ENCODE assay signal across 22 cellular contexts in genomic region chr13:48647625-48648024, GRCh38. TPM values are rescaled to one million over a fixed set of nuclear protein-coding genes. Genes with fewer than 3 reads are reported as not detected.
A peak's percentile ranks its signal among the peaks of the same experiment; 100 is the strongest.
DNase-seq lines count a peak whose midpoint lies in the region; ATAC-seq and TF ChIP-seq lines count a peak whose summit lies in the region.
"Had no signal": no experiment of that assay in that cellular context is flagged by ENCODE, and none has a peak within 500 bp of the region (broad histone marks: within the 10 kb centered on the region; RNA-seq: fewer than 3 reads in every experiment).

No MANE protein-coding gene starts in this region.

- no peak overlapping the region for H3K4me3 ChIP-seq in GM12865 (ENCODE audit: low read depth, low read length)
- H3K4me3 ChIP-seq in Loucy (ENCODE audit: low read length, poor library complexity, severe bottlenecking) = no peak overlapping the region
- H3K4me3 ChIP-seq in mesenchymal stem cell (ENCODE audit: insufficient read depth in 1 of 2, low read depth in 1 of 2, low read length in 2 of 2) = no peak overlapping the region
- H3K4me3 ChIP-seq: ascending aorta, gastroesophageal sphincter, lung, MG63, psoas muscle, SJSA1, thoracic aorta had no signal

- H3K9ac ChIP-seq in Loucy (ENCODE audit: low read depth, low read length, poor library complexity, severe bottlenecking) = no peak overlapping the region
- no peak overlapping the region for H3K9ac ChIP-seq in mesenchymal stem cell (ENCODE audit: low read length)

- H3K27me3 ChIP-seq in Loucy (ENCODE audit: insufficient read depth, low read length, poor library complexity, severe bottlenecking) (no peaks in the 10 kb centered on the region), mesenchymal stem cell (ENCODE audit: control insufficient read depth in 1 of 2, insufficient read depth in 1 of 2, low read length in 2 of 2) (peaks cover 0 to 26% of the 10 kb centered on the region in 2 experiments)
- H3K27me3 ChIP-seq: ascending aorta, gastroesophageal sphincter, MG63, SJSA1 had no signal

- no peaks in the 10 kb centered on the region for H3K79me2 ChIP-seq in Loucy (ENCODE audit: insufficient read depth, low read length)

- WGBS in mesenchymal stem cell = 94% methylated on average over 2 of the region's 2 CpGs

- H3K36me3 ChIP-seq in Loucy (ENCODE audit: insufficient read depth, low read length) (no peaks in the 10 kb centered on the region), mesenchymal stem cell (ENCODE audit: control insufficient read depth in 1 of 2, insufficient read depth in 2 of 2, low read depth in 1 of 2, low read length in 2 of 2) (no peaks in the 10 kb centered on the region)
- H3K36me3 ChIP-seq: ascending aorta, gastroesophageal sphincter, MG63, SJSA1, thoracic aorta had no signal

- TF ChIP-seq CTCF in GM12865 (IDR thresholded peaks at IDR 0.05; ENCODE audit: insufficient read depth, low read depth, low read length, missing control alignments) = no peak
- TF ChIP-seq CTCF in Loucy (conservative IDR thresholded peaks at IDR 0.05; ENCODE audit: low read length) = peak; percentile 32
- peak; percentile 10 for TF ChIP-seq CTCF in chondrocyte (IDR thresholded peaks at IDR 0.05)

- H3K27ac Mint-ChIP-seq in chondrocyte (ENCODE audit: unreplicated experiment) = no peak overlapping the region
- H3K27ac Mint-ChIP-seq: natural killer cell treated with Interleukin-12 subunit alpha and Interleukin-12 subunit beta and Interleukin-15 and Interleukin-18, amount 100 ng/mL, for 72 hours had no signal

- ATAC-seq in GM18520 (IDR thresholded peaks at IDR 0.05; ENCODE audit: unreplicated experiment) (no peak), HG03135 (IDR thresholded peaks at IDR 0.05; ENCODE audit: unreplicated experiment) (no peak)
- ATAC-seq: gastroesophageal sphincter, psoas muscle had no signal

- DNase-seq in GM12865 (ENCODE audit: low read depth) (peak; percentile 20), chondrocyte (ENCODE audit: low spot score) (no peak), mesenchymal stem cell (no peak), HuH-7 (ENCODE audit: low spot score) (no peak)
- no peak for DNase-seq in central memory CD4-positive, alpha-beta T cell
- DNase-seq: activated CD4-positive, CD25-positive, alpha-beta regulatory T cell treated with anti-CD3 and anti-CD28 coated beads, Interleukin-2, amount 50 U/mL, for 72 hours; cortex of kidney; H7; MG63; NCI-H187; NCI-H446 treated with DMSO at 0.1 percent for 48 hours; psoas muscle had no signal

- H2BK15ac ChIP-seq in mesenchymal stem cell (ENCODE audit: low read depth, poor library complexity, severe bottlenecking) = no peak overlapping the region

- no peak overlapping the region for H3K23ac ChIP-seq in mesenchymal stem cell (ENCODE audit: low read length in 2 of 2)

- H4K20me1 ChIP-seq in Loucy (ENCODE audit: insufficient read depth, low read length, poor library complexity, severe bottlenecking) = no peaks in the 10 kb centered on the region

- no peaks in the 10 kb centered on the region for H3K36me3 Mint-ChIP-seq in chondrocyte (ENCODE audit: low read depth)
- H3K36me3 Mint-ChIP-seq: natural killer cell treated with Interleukin-12 subunit alpha and Interleukin-12 subunit beta and Interleukin-15 and Interleukin-18, amount 100 ng/mL, for 72 hours had no signal

- no peak overlapping the region for H2BK5ac ChIP-seq in mesenchymal stem cell (ENCODE audit: low read depth, low read length, poor library complexity, severe bottlenecking)

- H4K8ac ChIP-seq in mesenchymal stem cell (ENCODE audit: low read length) = peak overlapping the region; percentile 27

- H2AFZ ChIP-seq in Loucy (ENCODE audit: low read length) (no peak overlapping the region), mesenchymal stem cell (ENCODE audit: low read depth, low read length) (no peak overlapping the region)

- H3K9me2 ChIP-seq in Loucy (replicated peaks; ENCODE audit: low read depth, low read length) = no peaks in the 10 kb centered on the region

- H3K27ac ChIP-seq in mesenchymal stem cell (ENCODE audit: low read length, poor library complexity, severe bottlenecking) = no peak overlapping the region
- H3K27ac ChIP-seq: ascending aorta, epithelial cell of prostate, gastroesophageal sphincter, psoas muscle, SJSA1, thoracic aorta had no signal

- peak overlapping the region; percentile 64 for H4K91ac ChIP-seq in mesenchymal stem cell (ENCODE audit: low read length)

- H3K4me1 Mint-ChIP-seq in chondrocyte (ENCODE audit: low read depth) = no peaks in the 10 kb centered on the region

- no peaks in the 10 kb centered on the region for H3K9me3 Mint-ChIP-seq in chondrocyte (ENCODE audit: low read depth)
- H3K9me3 Mint-ChIP-seq: natural killer cell treated with Interleukin-12 subunit alpha and Interleukin-12 subunit beta and Interleukin-15 and Interleukin-18, amount 100 ng/mL, for 72 hours had no signal

- H3K18ac ChIP-seq in mesenchymal stem cell (ENCODE audit: low read depth in 1 of 2, low read length in 2 of 2) = peak overlapping the region; percentile 23 to 31

- no peak overlapping the region for H3K4me3 Mint-ChIP-seq in chondrocyte (ENCODE audit: unreplicated experiment)
- H3K4me3 Mint-ChIP-seq: natural killer cell treated with Interleukin-12 subunit alpha and Interleukin-12 subunit beta and Interleukin-15 and Interleukin-18, amount 100 ng/mL, for 72 hours had no signal

- H3K79me1 ChIP-seq in mesenchymal stem cell (replicated peaks; ENCODE audit: low read length, poor library complexity, severe bottlenecking) = no peaks in the 10 kb centered on the region

- peak overlapping the region; percentile 54 for H2BK120ac ChIP-seq in mesenchymal stem cell (ENCODE audit: low read depth, low read length)

- H2AK5ac ChIP-seq in mesenchymal stem cell (ENCODE audit: low read length, severe bottlenecking) = no peak overlapping the region

- H3F3A ChIP-seq in Loucy (ENCODE audit: low read depth) = no peaks in the 10 kb centered on the region

- no peak overlapping the region for H3K14ac ChIP-seq in mesenchymal stem cell (ENCODE audit: low read length in 2 of 2)

- H3K9me3 ChIP-seq in Loucy (ENCODE audit: insufficient read depth, low read depth, low read length) (no peaks in the 10 kb centered on the region), mesenchymal stem cell (ENCODE audit: control insufficient read depth, low read length) (no peaks in the 10 kb centered on the region)
- H3K9me3 ChIP-seq: ascending aorta, gastroesophageal sphincter, MG63, psoas muscle, SJSA1, thoracic aorta had no signal

- no peaks in the 10 kb centered on the region for H3K4me1 ChIP-seq in Loucy (ENCODE audit: insufficient read depth, low read length, poor library complexity, severe bottlenecking)
- H3K4me1 ChIP-seq in mesenchymal stem cell (ENCODE audit: control insufficient read depth, insufficient read depth, low read depth, low read length) = no peaks in the 10 kb centered on the region
- H3K4me1 ChIP-seq: ascending aorta, gastroesophageal sphincter, psoas muscle, SJSA1 had no signal

- H3K4ac ChIP-seq in mesenchymal stem cell (ENCODE audit: low read depth in 1 of 2, low read length in 2 of 2) = peak overlapping the region; percentile 1 to 31

- H3K4me2 ChIP-seq in Loucy (ENCODE audit: low read depth, low read length, poor library complexity, severe bottlenecking) = no peak overlapping the region
- no peak overlapping the region for H3K4me2 ChIP-seq in mesenchymal stem cell (ENCODE audit: low read length, poor library complexity, severe bottlenecking)

- H2BK12ac ChIP-seq in mesenchymal stem cell (ENCODE audit: low read length in 2 of 2) = peak overlapping the region; percentile 34 to 87

- peaks cover 3% of the 10 kb centered on the region for H3K27me3 Mint-ChIP-seq in chondrocyte (ENCODE audit: low read depth)
- H3K27me3 Mint-ChIP-seq: natural killer cell treated with Interleukin-12 subunit alpha and Interleukin-12 subunit beta and Interleukin-15 and Interleukin-18, amount 100 ng/mL, for 72 hours had no signal

RNA-seq across cellular contexts. Expression of gene CYSLTR2, which starts 6.1 kb away (rescaled TPM):
- total RNA-seq in chondrocyte = not detected in 3 replicates
- polyA plus RNA-seq in mesenchymal stem cell (2013, experiment 1 of 2) = 2.1 TPM
- 2.1 TPM for polyA plus RNA-seq in mesenchymal stem cell (2013, experiment 2 of 2)
- total RNA-seq: H7, SJSA1 had no signal
